ENCODE assay signal across 33 cellular contexts in the genomic region with DNA sequence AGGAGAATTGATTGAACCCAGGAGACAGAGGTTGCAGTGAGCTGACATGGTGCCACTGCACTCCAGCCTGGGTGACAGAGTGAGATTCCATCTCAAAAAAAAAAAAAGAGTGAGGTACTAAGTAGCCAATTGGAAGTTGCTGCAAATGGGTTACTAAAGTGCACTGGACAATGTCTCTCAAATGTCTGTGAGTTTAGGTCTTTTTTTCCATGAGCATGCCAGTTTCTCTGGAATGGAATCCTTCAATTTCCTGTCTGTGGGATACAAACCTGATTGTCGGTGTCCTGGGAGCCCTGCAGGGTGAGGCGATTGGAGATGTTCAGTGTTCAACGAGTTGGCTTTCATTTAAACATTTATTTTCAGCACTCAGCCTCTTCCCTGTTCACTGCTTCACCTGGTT.
"Had no signal": no experiment of that assay in that cellular context is flagged by ENCODE, and none has a peak within 500 bp of the region (broad histone marks: within the 10 kb centered on the region; RNA-seq: fewer than 3 reads in every experiment).

No MANE protein-coding gene starts in this region.

- H3K36me3 Mint-ChIP-seq: activated CD4-positive, alpha-beta memory T cell treated with anti-CD3 and anti-CD28 coated beads for 36 hours; activated naive CD4-positive, alpha-beta T cell treated with anti-CD3 and anti-CD28 coated beads, Interleukin-2, amount 10 ng/mL, durations not matched to agents 7 days and 5 days had no signal

- H3K27me3 ChIP-seq: brain microvascular endothelial cell, MG63 had no signal

- H3K4me2 ChIP-seq: PC-9 had no signal

- H3K9me3 ChIP-seq: MG63 had no signal

- H3K27ac ChIP-seq: brain microvascular endothelial cell, PC-9, VCaP had no signal

- H3K4me3 ChIP-seq: MG63, PC-9 had no signal

- ATAC-seq: activated naive CD8-positive, alpha-beta T cell treated with anti-CD3 and anti-CD28 coated beads, Interleukin-2, amount 50 U/mL, for 24 hours; activated T-cell treated with anti-CD3 and anti-CD28 coated beads, Interleukin-2, amount 50 U/mL, for 4 hours had no signal

- H3K4me3 Mint-ChIP-seq: activated B cell treated with CpG ODN at 0.5 μM for 24 hours; activated CD4-positive, alpha-beta memory T cell treated with anti-CD3 and anti-CD28 coated beads for 36 hours; activated naive CD4-positive, alpha-beta T cell treated with anti-CD3 and anti-CD28 coated beads, Interleukin-2, amount 10 ng/mL, durations not matched to agents 7 days and 5 days; activated naive CD8-positive, alpha-beta T cell; activated naive CD8-positive, alpha-beta T cell treated with anti-CD3 and anti-CD28 coated beads, Interleukin-2, amount 50 U/mL, for 24 hours; activated T-cell treated with anti-CD3 and anti-CD28 coated beads, Interleukin-2, amount 50 U/mL, for 4 hours; activated T-helper 1 cell treated with anti-CD3 and anti-CD28 coated beads, Interleukin-12 subunit alpha, Interleukin-12 subunit beta, Interleukin-2, Interleukin-4 antibody, amounts not matched to agents 30 ng/mL and 10 ng/mL and 1 ng/mL, durations not matched to agents 14 hours and 24 hours and 36 hours had no signal

- H3K27ac Mint-ChIP-seq: activated B cell treated with CpG ODN at 0.5 μM for 24 hours; activated CD4-positive, alpha-beta memory T cell treated with anti-CD3 and anti-CD28 coated beads for 36 hours; activated naive CD4-positive, alpha-beta T cell treated with anti-CD3 and anti-CD28 coated beads, Interleukin-2, amount 10 ng/mL, durations not matched to agents 7 days and 5 days; activated naive CD8-positive, alpha-beta T cell; activated naive CD8-positive, alpha-beta T cell treated with anti-CD3 and anti-CD28 coated beads, Interleukin-2, amount 50 U/mL, for 24 hours; activated T-helper 1 cell treated with anti-CD3 and anti-CD28 coated beads, Interleukin-12 subunit alpha, Interleukin-12 subunit beta, Interleukin-2, Interleukin-4 antibody, amounts not matched to agents 30 ng/mL and 10 ng/mL and 1 ng/mL, durations not matched to agents 14 hours and 24 hours and 36 hours had no signal

- H3K36me3 ChIP-seq: brain microvascular endothelial cell, MG63 had no signal

- H3K9me3 Mint-ChIP-seq: activated B cell treated with CpG ODN at 0.5 μM for 24 hours; activated CD4-positive, alpha-beta memory T cell treated with anti-CD3 and anti-CD28 coated beads for 36 hours; activated naive CD4-positive, alpha-beta T cell treated with anti-CD3 and anti-CD28 coated beads, Interleukin-2, amount 10 ng/mL, durations not matched to agents 7 days and 5 days; activated naive CD8-positive, alpha-beta T cell treated with anti-CD3 and anti-CD28 coated beads, Interleukin-2, amount 50 U/mL, for 24 hours; activated T-cell treated with anti-CD3 and anti-CD28 coated beads, Interleukin-2, amount 50 U/mL, for 4 hours; activated T-helper 1 cell treated with anti-CD3 and anti-CD28 coated beads, Interleukin-12 subunit alpha, Interleukin-12 subunit beta, Interleukin-2, Interleukin-4 antibody, amounts not matched to agents 30 ng/mL and 10 ng/mL and 1 ng/mL, durations not matched to agents 14 hours and 24 hours and 36 hours had no signal

- H3K4me1 Mint-ChIP-seq: activated naive CD4-positive, alpha-beta T cell treated with anti-CD3 and anti-CD28 coated beads, Interleukin-2, amount 10 ng/mL, durations not matched to agents 7 days and 5 days; activated naive CD8-positive, alpha-beta T cell treated with anti-CD3 and anti-CD28 coated beads, Interleukin-2, amount 50 U/mL, for 24 hours had no signal

- H3K27me3 Mint-ChIP-seq: activated CD4-positive, alpha-beta memory T cell treated with anti-CD3 and anti-CD28 coated beads for 36 hours; activated naive CD4-positive, alpha-beta T cell treated with anti-CD3 and anti-CD28 coated beads, Interleukin-2, amount 10 ng/mL, durations not matched to agents 7 days and 5 days; activated naive CD8-positive, alpha-beta T cell; activated naive CD8-positive, alpha-beta T cell treated with anti-CD3 and anti-CD28 coated beads, Interleukin-2, amount 50 U/mL, for 24 hours had no signal

- DNase-seq: activated B cell treated with CpG ODN at 0.5 μM for 24 hours; activated CD4-positive, alpha-beta memory T cell treated with anti-CD3 and anti-CD28 coated beads for 36 hours; activated CD4-positive, alpha-beta T cell treated with anti-CD3 and anti-CD28 coated beads for 4 hours; activated CD4-positive, alpha-beta T cell treated with anti-CD3 and anti-CD28 coated beads, Interleukin-2, amount 50 U/mL, for 1 hour; activated CD4-positive, CD25-positive, alpha-beta regulatory T cell treated with anti-CD3 and anti-CD28 coated beads, Interleukin-2, amount 50 U/mL, for 72 hours; activated CD8-positive, alpha-beta memory T cell treated with anti-CD3 and anti-CD28 coated beads, Interleukin-2, amount 50 U/mL, for 4 hours; activated naive CD4-positive, alpha-beta T cell treated with anti-CD3 and anti-CD28 coated beads, Interleukin-2, amount 10 ng/mL, durations not matched to agents 7 days and 5 days; activated naive CD8-positive, alpha-beta T cell treated with anti-CD3 and anti-CD28 coated beads, Interleukin-2, amount 50 U/mL, for 24 hours; activated T-cell treated with anti-CD3 and anti-CD28 coated beads for 4 hours; activated T-cell treated with anti-CD3 and anti-CD28 coated beads, Interleukin-2, amount 50 U/mL, for 4 hours; anterior cingulate cortex; brain microvascular endothelial cell; central memory CD4-positive, alpha-beta T cell; Kasumi-1; KG1; MG63; NCI-H1048; NCI-H1105 treated with DMSO at 0.1 percent for 48 hours; NCI-H1436; NCI-H1694; NCI-H1930; NCI-H2081 treated with DMSO at 0.1 percent for 48 hours; NCI-H345; NCI-H524 treated with DMSO at 0.1 percent for 48 hours; PC-9; Right ventricle myocardium superior; SW 1271; T-helper 1 cell; T-helper 2 cell; T-helper 9 cell had no signal

- H2AFZ ChIP-seq: PC-9 had no signal
